Comparison of ENCODE assay signal across 27 cellular contexts in genomic region chr2:16255120-16255519, GRCh38.
"Had no signal": no experiment of that assay in that cellular context is flagged by ENCODE, and none has a peak within 500 bp of the region (broad histone marks: within the 10 kb centered on the region; RNA-seq: fewer than 3 reads in every experiment).

No MANE protein-coding gene starts in this region.

- H3K27ac ChIP-seq: body of pancreas, cardiac muscle cell, colonic mucosa, dorsolateral prefrontal cortex, esophagus muscularis mucosa, WERI-Rb-1 had no signal

- H3K27me3 ChIP-seq: body of pancreas, cardiac muscle cell, colonic mucosa had no signal

- H3K4me3 ChIP-seq: body of pancreas, cardiac muscle cell, colonic mucosa, dorsolateral prefrontal cortex, esophagus muscularis mucosa had no signal

- H3K36me3 ChIP-seq: cardiac muscle cell, colonic mucosa, esophagus muscularis mucosa, WERI-Rb-1 had no signal

- DNase-seq: activated B cell treated with CpG ODN at 0.5 μM for 24 hours; activated CD4-positive, alpha-beta T cell treated with anti-CD3 and anti-CD28 coated beads for 48 hours; activated CD4-positive, alpha-beta T cell treated with anti-CD3 and anti-CD28 coated beads, Interleukin-2, amount 50 U/mL, for 1 hour; activated CD4-positive, alpha-beta T cell treated with anti-CD3 and anti-CD28 coated beads, Interleukin-2, amount 50 U/mL, for 48 hours; activated CD8-positive, alpha-beta memory T cell treated with anti-CD3 and anti-CD28 coated beads for 24 hours; activated CD8-positive, alpha-beta T cell treated with anti-CD3 and anti-CD28 coated beads for 36 hours; activated effector memory CD4-positive, alpha-beta T cell treated with Interleukin-2 at 50 U/mL for 16 hours; activated gamma-delta T cell treated with Interleukin-2 at 50 U/mL for 16 hours; activated naive CD4-positive, alpha-beta T cell treated with anti-CD3 and anti-CD28 coated beads, Interleukin-2, amount 50 U/mL, for 16 hours; activated naive CD4-positive, alpha-beta T cell treated with Interleukin-2 at 50 U/mL for 16 hours; activated T-cell treated with anti-CD3 and anti-CD28 coated beads, Interleukin-2, amount 50 U/mL, for 4 hours; amniotic stem cell; anterior cingulate cortex; body of pancreas; central memory CD4-positive, alpha-beta T cell; cerebellar nuclear complex; colonic mucosa; dorsolateral prefrontal cortex; effector memory CD4-positive, alpha-beta T cell; erythroblast; foreskin melanocyte; T-helper 1 cell; T-helper 17 cell; T1000; WERI-Rb-1 had no signal

- H3K9me3 ChIP-seq: body of pancreas, colonic mucosa, esophagus muscularis mucosa had no signal

- H3K4me1 ChIP-seq: colonic mucosa, esophagus muscularis mucosa had no signal
